8 cellular contexts compared by ENCODE assay signal in the genomic region with DNA sequence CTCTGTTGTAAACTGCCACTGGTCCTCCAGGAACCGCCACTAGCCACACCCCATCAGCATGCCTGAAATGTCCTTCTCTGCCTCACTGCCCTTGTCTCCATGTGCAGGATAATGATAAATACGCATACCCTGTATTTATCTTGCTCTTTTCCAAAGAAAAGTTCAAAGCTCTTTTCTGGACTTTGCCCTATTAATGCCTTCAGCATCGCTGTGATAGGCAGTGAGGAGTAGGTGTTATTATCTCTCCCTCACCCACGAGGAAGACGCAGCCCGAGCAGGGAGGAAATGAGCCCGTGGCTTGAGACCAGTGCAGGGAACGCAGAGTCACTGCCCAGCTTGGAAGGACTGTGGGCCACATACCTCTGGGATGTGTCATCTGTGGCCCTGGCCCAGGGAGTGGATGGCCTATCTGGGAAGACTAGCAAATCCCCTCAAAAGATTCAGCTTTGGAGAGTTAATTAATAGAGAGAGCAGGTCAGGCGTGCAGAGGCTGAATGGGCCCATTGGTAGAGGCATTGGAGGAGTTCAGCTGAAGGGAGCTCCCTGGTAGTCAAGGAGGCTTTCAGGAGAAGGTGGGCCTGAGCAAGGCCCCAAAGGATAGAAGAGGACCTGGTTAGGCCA. TPM values are rescaled to one million over a fixed set of nuclear protein-coding genes. Genes with fewer than 3 reads are reported as not detected.
DNase-seq lines count a peak whose midpoint lies in the region; ATAC-seq and TF ChIP-seq lines count a peak whose summit lies in the region.

No MANE protein-coding gene starts in this region.

- no peak for DNase-seq in stimulated activated naive CD8-positive, alpha-beta T cell treated with anti-CD3 and anti-CD28 coated beads, Interleukin-15, amount 100 ng/mL, for 72 hours
- DNase-seq in stimulated activated naive CD8-positive, alpha-beta T cell treated with anti-CD3 and anti-CD28 coated beads, Interleukin-15, Interleukin-2, amounts not matched to agents 100 U/mL and 50 U/mL, for 24 hours = no peak
- peak; percentile 70 for DNase-seq in dedifferentiated amniotic fluid mesenchymal stem cell (ENCODE audit: extremely low spot score)
- DNase-seq in mesothelial cell of epicardium (ENCODE audit: low spot score in 2 of 2, unreplicated experiment in 2 of 2) = no peak
- no peak for DNase-seq in NCI-H187 (lab: John Stamatoyannopoulos, UW)

- no peaks in the 10 kb centered on the region for H3K9me3 Mint-ChIP-seq in stimulated activated naive CD8-positive, alpha-beta T cell treated with anti-CD3 and anti-CD28 coated beads, Interleukin-15, amount 100 ng/mL, for 72 hours
- no peaks in the 10 kb centered on the region for H3K9me3 Mint-ChIP-seq in mesothelial cell of epicardium

- ATAC-seq in stimulated activated naive CD8-positive, alpha-beta T cell treated with anti-CD3 and anti-CD28 coated beads, Interleukin-15, amount 100 ng/mL, for 72 hours = no peak
- ATAC-seq in stimulated activated naive CD8-positive, alpha-beta T cell treated with anti-CD3 and anti-CD28 coated beads, Interleukin-15, Interleukin-2, amounts not matched to agents 100 U/mL and 50 U/mL, for 24 hours = no peak
- no peak for ATAC-seq in GM18868 (IDR thresholded peaks at IDR 0.05; ENCODE audit: unreplicated experiment)
- no peak for ATAC-seq in HG02970 (IDR thresholded peaks at IDR 0.05; ENCODE audit: low FRiP score, unreplicated experiment)
- ATAC-seq in HG03342 (IDR thresholded peaks at IDR 0.05; ENCODE audit: unreplicated experiment) = no peak

- H3K36me3 Mint-ChIP-seq in mesothelial cell of epicardium = peaks cover 12% of the 10 kb centered on the region

- peak overlapping the region; percentile 28 to 49 for H3K27ac Mint-ChIP-seq in stimulated activated naive CD8-positive, alpha-beta T cell treated with anti-CD3 and anti-CD28 coated beads, Interleukin-15, amount 100 ng/mL, for 72 hours
- peak overlapping the region; percentile 37 for H3K27ac Mint-ChIP-seq in mesothelial cell of epicardium

- peaks cover 25% of the 10 kb centered on the region for H3K4me1 Mint-ChIP-seq in stimulated activated naive CD8-positive, alpha-beta T cell treated with anti-CD3 and anti-CD28 coated beads, Interleukin-15, amount 100 ng/mL, for 72 hours
- peaks cover 11% of the 10 kb centered on the region for H3K4me1 Mint-ChIP-seq in mesothelial cell of epicardium

- no peak for TF ChIP-seq CTCF in mesothelial cell of epicardium (IDR thresholded peaks at IDR 0.05; ENCODE audit: unreplicated experiment)

- no peak overlapping the region for H3K4me3 Mint-ChIP-seq in stimulated activated naive CD8-positive, alpha-beta T cell treated with anti-CD3 and anti-CD28 coated beads, Interleukin-15, amount 100 ng/mL, for 72 hours
- no peak overlapping the region for H3K4me3 Mint-ChIP-seq in mesothelial cell of epicardium

- H3K27me3 Mint-ChIP-seq in stimulated activated naive CD8-positive, alpha-beta T cell treated with anti-CD3 and anti-CD28 coated beads, Interleukin-15, amount 100 ng/mL, for 72 hours = no peaks in the 10 kb centered on the region
- H3K27me3 Mint-ChIP-seq in mesothelial cell of epicardium (ENCODE audit: low read depth) = no peaks in the 10 kb centered on the region

RNA-seq across cellular contexts. Expression of gene TTC7A, which starts 14.0 kb away (rescaled TPM):
- total RNA-seq in mesothelial cell of epicardium = 12.1 to 13.9 TPM (median 12.8 TPM) in 3 replicates

RNA-seq across cellular contexts. Expression of gene MCFD2, which starts 39.5 kb away (rescaled TPM):
- 78.0 to 82.0 TPM (median 81.9 TPM) in 3 replicates for total RNA-seq in mesothelial cell of epicardium
